In genomic region chr5:110899566-110900412, GRCh38 we compare ENCODE assay signal across 9 cellular contexts.
A peak's percentile ranks its signal among the peaks of the same experiment; 100 is the strongest.
DNase-seq lines count a peak whose midpoint lies in the region; ATAC-seq and TF ChIP-seq lines count a peak whose summit lies in the region.
"Had no signal": no experiment of that assay in that cellular context is flagged by ENCODE, and none has a peak within 500 bp of the region (broad histone marks: within the 10 kb centered on the region; RNA-seq: fewer than 3 reads in every experiment).

No MANE protein-coding gene starts in this region.

- H3K9me3 ChIP-seq in PC-3 (ENCODE audit: low read length): no peaks in the 10 kb centered on the region
- H3K9me3 ChIP-seq in right cardiac atrium (ENCODE audit: control insufficient read depth, low read length): no peaks in the 10 kb centered on the region

- H3K27me3 Mint-ChIP-seq in osteocyte (ENCODE audit: unreplicated experiment): no peaks in the 10 kb centered on the region
- H3K27me3 Mint-ChIP-seq in activated naive CD4-positive, alpha-beta T cell treated with anti-CD3 and anti-CD28 coated beads for 36 hours (ENCODE audit: low read depth): peaks cover 11% of the 10 kb centered on the region
- H3K27me3 Mint-ChIP-seq: naive B cell had no signal

- H3K9me3 Mint-ChIP-seq in osteocyte (ENCODE audit: unreplicated experiment): no peaks in the 10 kb centered on the region
- H3K9me3 Mint-ChIP-seq in activated naive CD4-positive, alpha-beta T cell treated with anti-CD3 and anti-CD28 coated beads for 36 hours: no peaks in the 10 kb centered on the region

- H3K4me3 ChIP-seq in PC-3 (ENCODE audit: low read length): peak overlapping the region; percentile 22; the same call in 1 of the 2 replicates
- H3K4me3 ChIP-seq in right cardiac atrium (ENCODE audit: low read length): no peak overlapping the region

- H3K4me1 Mint-ChIP-seq in osteocyte (ENCODE audit: unreplicated experiment): peaks cover 23% of the 10 kb centered on the region
- no peaks in the 10 kb centered on the region for H3K4me1 Mint-ChIP-seq in activated naive CD4-positive, alpha-beta T cell treated with anti-CD3 and anti-CD28 coated beads for 36 hours (ENCODE audit: low read depth)
- H3K4me1 Mint-ChIP-seq: naive B cell had no signal

- H4K20me1 ChIP-seq in PC-3 (ENCODE audit: low read length): no peaks in the 10 kb centered on the region

- no peaks in the 10 kb centered on the region for H3K79me2 ChIP-seq in PC-3 (ENCODE audit: low read length)

- H3K9me2 ChIP-seq in PC-3 (replicated peaks; ENCODE audit: low read length): no peaks in the 10 kb centered on the region

- H3K36me3 ChIP-seq in PC-3 (ENCODE audit: low read depth, low read length): no peaks in the 10 kb centered on the region

- WGBS in right cardiac atrium: 72% methylated on average over 4 of the region's 4 CpGs

- H3K27me3 ChIP-seq in PC-3 (ENCODE audit: low read length): no peaks in the 10 kb centered on the region
- no peaks in the 10 kb centered on the region for H3K27me3 ChIP-seq in right cardiac atrium (ENCODE audit: control insufficient read depth, insufficient read depth)

- H3K4me2 ChIP-seq in PC-3 (ENCODE audit: low read length): peak overlapping the region; percentile 71

- TF ChIP-seq CTCF in PC-3 (conservative IDR thresholded peaks at IDR 0.05; ENCODE audit: low read depth, low read length) (no peak), osteocyte (IDR thresholded peaks at IDR 0.05) (no peak)

- no peaks in the 10 kb centered on the region for H3K36me3 Mint-ChIP-seq in osteocyte (ENCODE audit: unreplicated experiment)
- no peaks in the 10 kb centered on the region for H3K36me3 Mint-ChIP-seq in activated naive CD4-positive, alpha-beta T cell treated with anti-CD3 and anti-CD28 coated beads for 36 hours (ENCODE audit: low read depth)
- H3K36me3 Mint-ChIP-seq: naive B cell had no signal

- peak; percentile 80 for ATAC-seq in GM19452 (IDR thresholded peaks at IDR 0.05; ENCODE audit: unreplicated experiment)
- peak; percentile 91 for ATAC-seq in HG02885 (IDR thresholded peaks at IDR 0.05; ENCODE audit: poor library complexity, unreplicated experiment)
- peak; percentile 72 for ATAC-seq in PC-3
- ATAC-seq in right cardiac atrium: no peak

- H3K27ac ChIP-seq in PC-3 (ENCODE audit: low read length) (peak overlapping the region; percentile 96), right cardiac atrium (ENCODE audit: low read length) (no peak overlapping the region)

- H2AFZ ChIP-seq in PC-3 (ENCODE audit: low read length): peak overlapping the region; percentile 9; the same call in 1 of the 2 replicates

- no peak overlapping the region for H3K4me3 Mint-ChIP-seq in osteocyte (ENCODE audit: unreplicated experiment)
- no peak overlapping the region for H3K4me3 Mint-ChIP-seq in activated naive CD4-positive, alpha-beta T cell treated with anti-CD3 and anti-CD28 coated beads for 36 hours
- H3K4me3 Mint-ChIP-seq: naive B cell had no signal

- BruUV-seq in PC-3 (replicated peaks; lab: Mats Ljungman, UMichigan): TSS peak; percentile 87

- peak; percentile 92 for DNase-seq in PC-3
- DNase-seq in osteocyte (ENCODE audit: extremely low spot score, unreplicated experiment): no peak
- no peak for DNase-seq in activated naive CD4-positive, alpha-beta T cell treated with anti-CD3 and anti-CD28 coated beads for 36 hours
- no peak for DNase-seq in activated CD4-positive, alpha-beta T cell treated with anti-CD3 and anti-CD28 coated beads, Interleukin-2, amount 50 U/mL, for 1 hour
- DNase-seq in right cardiac atrium: no peak
- DNase-seq: naive B cell, NCI-H446 had no signal

- POLR2A ChIA-PET in PC-3 (lab: Charles Lee; ENCODE audit: unreplicated experiment): no interaction called here

- H3K27ac Mint-ChIP-seq in osteocyte (ENCODE audit: unreplicated experiment): peak overlapping the region; percentile 13
- H3K27ac Mint-ChIP-seq in activated naive CD4-positive, alpha-beta T cell treated with anti-CD3 and anti-CD28 coated beads for 36 hours: no peak overlapping the region

- intact Hi-C loops in PC-3 (cut with micrococcal nuclease): loop anchor here (1.0 to 2.0 kb wide), 5 partner anchors 69 to 176 kb away; no protein-coding TSS in a partner anchor
- intact Hi-C loops in activated naive CD4-positive, alpha-beta T cell treated with anti-CD3 and anti-CD28 coated beads for 36 hours (cut with micrococcal nuclease): no loop called here
- intact Hi-C loops in right cardiac atrium (cut with DNase I): no loop called here

- H3K4me1 ChIP-seq in PC-3 (ENCODE audit: insufficient read depth, low read length): peaks cover 39% of the 10 kb centered on the region
- no peaks in the 10 kb centered on the region for H3K4me1 ChIP-seq in right cardiac atrium (ENCODE audit: control insufficient read depth, insufficient read depth, low read length)

- peaks cover 5% of the 10 kb centered on the region for H3F3A ChIP-seq in PC-3 (ENCODE audit: low read length, unreplicated experiment)

- peak overlapping the region; percentile 75 for H3K9ac ChIP-seq in PC-3 (ENCODE audit: low read length)

- CTCF ChIA-PET in PC-3 (lab: Charles Lee): interaction anchor here (0.5 kb wide), 1 partner anchor 17 kb away, joined by 11 read pairs; no protein-coding TSS in a partner anchor
- CTCF ChIA-PET in activated naive CD4-positive, alpha-beta T cell treated with anti-CD3 and anti-CD28 coated beads for 36 hours (lab: Charles Lee): no interaction called here

Comparison
In these comparisons a context has a peak if more than half of its experiments do, and no peak if none do; other contexts are left out.
1. ATAC-seq: peak in GM19452 (single experiment), HG02885 (single experiment) and PC-3 (single experiment); none in right cardiac atrium (0 of 2).